Comparison of ENCODE assay signal across 1 cellular context in genomic region chr1:30538906-30539855, GRCh38.
TF ChIP-seq lines count a peak whose summit lies in the region.

No MANE protein-coding gene starts in this region.

TF ChIP-seq in GM23338, 12 proteins besides CTCF, POLR2A, EP300 and RAD21:
- no peak for TF ChIP-seq ZNF462 (CRISPR knock-in tag; IDR thresholded peaks at IDR 0.05)
- TF ChIP-seq POLR2AphosphoS5 (IDR thresholded peaks at IDR 0.05; ENCODE audit: low read depth), result no peak
- no peak for TF ChIP-seq ZNF331 (CRISPR knock-in tag; IDR thresholded peaks at IDR 0.05; ENCODE audit: low read depth)
- TF ChIP-seq EZH2 (IDR thresholded peaks at IDR 0.05; ENCODE audit: low read depth, unreplicated experiment), result no peak
TF ChIP-seq in GM23338: peak in this region for 0.
